ENCODE assay signal across 8 cellular contexts in genomic region chr3:151086484-151087456, GRCh38. TPM values are rescaled to one million over a fixed set of nuclear protein-coding genes. Genes with fewer than 3 reads are reported as not detected.
DNase-seq lines count a peak whose midpoint lies in the region; ATAC-seq, FAIRE-seq and TF ChIP-seq lines count a peak whose summit lies in the region.

No MANE protein-coding gene starts in this region.

- POLR2A ChIA-PET in H1 (lab: Charles Lee; ENCODE audit: partially characterized antibody), result interaction anchor here (0.6 to 3.8 kb wide), 14 partner anchors 8 to 373 kb away, joined by 3 to 19 read pairs (median 4); no protein-coding TSS in a partner anchor

- CTCF ChIA-PET in H1 (lab: Charles Lee; ENCODE audit: partially characterized antibody), result interaction anchor here (0.6 to 6.0 kb wide), 23 partner anchors 9 to 606 kb away, joined by 3 to 78 read pairs (median 5); partner anchors contain the start of gene SIAH2

- TF ChIP-seq POLR2A in H1 (IDR thresholded peaks at IDR 0.05; ENCODE audit: control extremely low read depth in 1 of 2, low read depth in 2 of 2, low read length in 2 of 2), result peak in 1 of 2 experiments; percentile 62; a peak in 2 of 3 replicates

- H3K4me3 ChIP-seq in H1 (ENCODE audit: extremely low read depth in 1 of 4, insufficient read depth in 2 of 4, low read depth in 3 of 4, low read length in 4 of 4) (peak overlapping the region; percentile 55 to 76 (median 72)), mesenchymal stem cell (ENCODE audit: insufficient read depth in 1 of 2, low read depth in 1 of 2, low read length in 2 of 2) (peak overlapping the region; percentile 77 to 78)

- H4K20me1 ChIP-seq in H1 (replicated peaks in 1 of 2; ENCODE audit: control insufficient read depth in 1 of 2, insufficient read depth in 2 of 2, low read length in 2 of 2), result peaks cover 0 to 12% of the 10 kb centered on the region in 2 experiments

- H3K18ac ChIP-seq in H1 (ENCODE audit: extremely low read depth, low read length) (peak overlapping the region; percentile 87), mesenchymal stem cell (ENCODE audit: low read depth in 1 of 2, low read length in 2 of 2) (peak overlapping the region in 1 of 2 experiments; percentile 52)

- peak; percentile 39 to 47 (median 41) for TF ChIP-seq CTCF in H1 (IDR thresholded peaks at IDR 0.05; ENCODE audit: control extremely low read depth in 1 of 3, insufficient read depth in 1 of 3, low read depth in 1 of 3, low read length in 3 of 3)

- H3K27me3 ChIP-seq in H1 (replicated peaks in 1 of 4; ENCODE audit: control insufficient read depth in 3 of 4, extremely low read depth in 1 of 4, insufficient read depth in 3 of 4, low read length in 3 of 4) (peaks cover 2 to 7% (median 5%) of the 10 kb centered on the region in 4 experiments; a peak in 6 of 7 replicates), mesenchymal stem cell (ENCODE audit: control insufficient read depth in 1 of 2, insufficient read depth in 1 of 2, low read length in 2 of 2) (peaks cover 19 to 51% of the 10 kb centered on the region in 2 experiments)

- H2BK15ac ChIP-seq in H1 (ENCODE audit: low read length), result no peak overlapping the region
- H2BK15ac ChIP-seq in mesenchymal stem cell (ENCODE audit: low read depth, poor library complexity, severe bottlenecking), result no peak overlapping the region

- no peaks in the 10 kb centered on the region; a peak in 1 of 4 replicates for H3K9me3 ChIP-seq in H1 (ENCODE audit: insufficient read depth in 2 of 2, low read depth in 1 of 2, low read length in 1 of 2)
- no peaks in the 10 kb centered on the region for H3K9me3 ChIP-seq in mesenchymal stem cell (ENCODE audit: control insufficient read depth, low read length)

- H2AFZ ChIP-seq in H1 (ENCODE audit: low read length) (no peak overlapping the region), mesenchymal stem cell (ENCODE audit: low read depth, low read length) (peak overlapping the region; percentile 77)

- H3K23ac ChIP-seq in H1 (ENCODE audit: insufficient read length) (no peak overlapping the region), mesenchymal stem cell (ENCODE audit: low read length in 2 of 2) (no peak overlapping the region)

- H2AK5ac ChIP-seq in H1 (ENCODE audit: low read depth, low read length) (no peak overlapping the region), mesenchymal stem cell (ENCODE audit: low read length, severe bottlenecking) (no peak overlapping the region)

- H2BK5ac ChIP-seq in H1 (ENCODE audit: low read depth, low read length), result 0 out of 2 replicates have a peak overlapping the region, but pooled peaks have one; percentile 39
- H2BK5ac ChIP-seq in mesenchymal stem cell (ENCODE audit: low read depth, low read length, poor library complexity, severe bottlenecking), result peak overlapping the region; percentile 39

- peaks cover 0 to 45% of the 10 kb centered on the region in 2 experiments; a peak in 2 of 4 replicates for H3K79me2 ChIP-seq in H1 (ENCODE audit: control insufficient read depth in 1 of 2, insufficient read depth in 2 of 2, low read length in 2 of 2)

- peak overlapping the region; percentile 18 for H4K5ac ChIP-seq in H1 (ENCODE audit: insufficient read length, low read depth, low read length)

- no peak overlapping the region for H3K14ac ChIP-seq in H1 (ENCODE audit: insufficient read length)
- H3K14ac ChIP-seq in mesenchymal stem cell (ENCODE audit: low read length in 2 of 2), result no peak overlapping the region

- H3K4me2 ChIP-seq in H1 (ENCODE audit: insufficient read depth in 1 of 2, low read depth in 2 of 2, low read length in 2 of 2) (peak overlapping the region; percentile 81 to 83), mesenchymal stem cell (ENCODE audit: low read length, poor library complexity, severe bottlenecking) (peak overlapping the region; percentile 96)

- FAIRE-seq in H1 (lab: Jason Lieb, UNC), result no peak

- H3K79me1 ChIP-seq in H1 (ENCODE audit: low read depth, low read length) (no peaks in the 10 kb centered on the region; the same call in none of the 2 replicates), mesenchymal stem cell (replicated peaks; ENCODE audit: low read length, poor library complexity, severe bottlenecking) (peaks cover 8% of the 10 kb centered on the region)

- H2BK120ac ChIP-seq in H1 (replicated peaks; ENCODE audit: low read depth, low read length), result no peak overlapping the region
- H2BK120ac ChIP-seq in mesenchymal stem cell (ENCODE audit: low read depth, low read length), result no peak overlapping the region

- H2BK12ac ChIP-seq in H1 (ENCODE audit: low read depth, low read length), result no peak overlapping the region
- no peak overlapping the region for H2BK12ac ChIP-seq in mesenchymal stem cell (ENCODE audit: low read length in 2 of 2)

- no peak for TF ChIP-seq EP300 in H1 (IDR thresholded peaks at IDR 0.05; ENCODE audit: borderline replicate concordance in 1 of 2, low read depth in 2 of 2, low read length in 2 of 2)

- no peak overlapping the region for H3K4ac ChIP-seq in H1 (replicated peaks; ENCODE audit: insufficient read length, low read depth, low read length)
- peak overlapping the region in 1 of 2 experiments; percentile 51 for H3K4ac ChIP-seq in mesenchymal stem cell (ENCODE audit: low read depth in 1 of 2, low read length in 2 of 2)

- no peak overlapping the region for H3K27ac ChIP-seq in H1 (ENCODE audit: low read depth, low read length)
- H3K27ac ChIP-seq in mesenchymal stem cell (ENCODE audit: low read length, poor library complexity, severe bottlenecking), result peak overlapping the region; percentile 5

- H3K56ac ChIP-seq in H1 (replicated peaks; ENCODE audit: insufficient read length, low read depth, low read length), result peak overlapping the region; percentile 27

- H2BK20ac ChIP-seq in H1 (ENCODE audit: low read length), result no peak overlapping the region

- peak; percentile 23 to 46 for TF ChIP-seq RAD21 in H1 (IDR thresholded peaks at IDR 0.05 in 1 of 2, conservative IDR thresholded peaks at IDR 0.05 in 1 of 2; ENCODE audit: low read depth in 2 of 2, low read length in 2 of 2)

- peaks cover 5% of the 10 kb centered on the region for H3K23me2 ChIP-seq in H1 (ENCODE audit: low read depth, low read length)

- ATAC-seq in HG03439 (IDR thresholded peaks at IDR 0.05; ENCODE audit: unreplicated experiment), result peak; percentile 56

- H4K8ac ChIP-seq in H1 (ENCODE audit: extremely low read depth, insufficient read depth, low read length) (peak overlapping the region; percentile 39; the same call in 1 of the 2 replicates), mesenchymal stem cell (ENCODE audit: low read length) (no peak overlapping the region)

- H3K36me3 ChIP-seq in H1 (ENCODE audit: control insufficient read depth in 2 of 4, insufficient read depth in 4 of 4, low read length in 3 of 4) (no peaks in the 10 kb centered on the region; a peak in 1 of 8 replicates), mesenchymal stem cell (ENCODE audit: control insufficient read depth in 1 of 2, insufficient read depth in 2 of 2, low read depth in 1 of 2, low read length in 2 of 2) (peaks cover 0 to 2% of the 10 kb centered on the region in 2 experiments)

- peak overlapping the region; percentile 41 for H4K91ac ChIP-seq in H1 (replicated peaks; ENCODE audit: insufficient read length, low read length)
- H4K91ac ChIP-seq in mesenchymal stem cell (ENCODE audit: low read length), result no peak overlapping the region

- H3K4me1 ChIP-seq in H1 (replicated peaks in 1 of 4; ENCODE audit: control insufficient read depth in 3 of 4, insufficient read depth in 4 of 4, low read length in 3 of 4) (peaks cover 2 to 20% (median 9%) of the 10 kb centered on the region in 4 experiments; a peak in 6 of 7 replicates), mesenchymal stem cell (ENCODE audit: control insufficient read depth, insufficient read depth, low read depth, low read length) (peaks cover 15% of the 10 kb centered on the region)

- DNase-seq in AG20443 (ENCODE audit: low spot score) (peak; percentile 89), GM19238 (ENCODE audit: insufficient read length, low spot score) (peak; percentile 60), NCI-H510A treated with DMSO at 0.1 percent for 48 hours (lab: John Stamatoyannopoulos, UW) (peak; percentile 77), H1 (ENCODE audit: low read depth in 1 of 2, low spot score in 2 of 2) (peak in 1 of 2 experiments; percentile 76), mesenchymal stem cell (peak; percentile 92)
- DNase-seq in activated CD8-positive, alpha-beta memory T cell treated with anti-CD3 and anti-CD28 coated beads for 4 hours (ENCODE audit: low read depth in 2 of 2), result peak; percentile 37 to 42
- peak; percentile 32 for DNase-seq in stimulated activated CD8-positive, alpha-beta memory T cell treated with anti-CD3 and anti-CD28 coated beads, Interleukin-12 subunit alpha, Interleukin-12 subunit beta, amount 100 ng/mL, for 1 hour (ENCODE audit: low read depth)

- peak overlapping the region; percentile 42 to 74 (median 60); a peak in 6 of 7 replicates for H3K9ac ChIP-seq in H1 (replicated peaks in 1 of 4; ENCODE audit: extremely low read depth in 1 of 4, low read depth in 3 of 4, low read length in 3 of 4)
- H3K9ac ChIP-seq in mesenchymal stem cell (ENCODE audit: low read length), result peak overlapping the region; percentile 49

- 1% methylated on average over 46 of the region's 81 CpGs; no CpG with 5 or more reads in 1 of the 2 experiments for WGBS in H1 (ENCODE audit: extremely low coverage in 1 of 2, insufficient coverage in 1 of 2, insufficient read length in 1 of 2, insufficient replicate concordance in 2 of 2, low coverage in 1 of 2, low lambda C conversion rate in 2 of 2, missing lambda C conversion rate in 1 of 2), 2 experiments
- WGBS in mesenchymal stem cell, result under 1% methylated on average over 67 of the region's 81 CpGs

TF ChIP-seq in H1, 55 proteins besides CTCF, POLR2A, EP300 and RAD21 (continues in another document):
- TF ChIP-seq TAF1 (IDR thresholded peaks at IDR 0.05; ENCODE audit: low read depth, low read length) (peak; percentile 53), SIN3A (conservative IDR thresholded peaks at IDR 0.05 in 1 of 2, IDR thresholded peaks at IDR 0.05 in 1 of 2; ENCODE audit: low read depth in 1 of 2, low read length in 2 of 2) (0 out of 4 replicates have a peak, but pooled peaks of 1 of the 2 experiments have one; percentile 58), CBX8 (IDR thresholded peaks at IDR 0.05; ENCODE audit: borderline replicate concordance, low read depth, low read length) (no peak), CHD1 (IDR thresholded peaks at IDR 0.05; ENCODE audit: low read depth, low read length) (peak; percentile 57), JUN (IDR thresholded peaks at IDR 0.05; ENCODE audit: low read depth, low read length) (no peak)

RNA-seq across cellular contexts. Expression of gene MED12L, which starts 1.3 kb away (rescaled TPM):
- 24.0 and 26.2 TPM in 2 replicates for total RNA-seq in H1 (2021; fragmentation: NEBNext Ultra II Directional; extraction: Animal tissue kit (Norgen Biotek cat#: 25700))
- 3.6 and 4.3 TPM in 2 replicates for polyA plus RNA-seq in H1 (2011; rRNA removed)
- 3.0 TPM for polyA plus RNA-seq in H1 (2011; cell fraction: cytosol; rRNA removed)
- polyA plus RNA-seq in H1 (2011; cell fraction: nucleus; rRNA removed), result 10.0 TPM
- polyA plus RNA-seq in H1 (2012, experiment 1 of 2), result 3.0 to 6.3 TPM (median 4.8 TPM) in 4 replicates
- 0.33 TPM for polyA plus RNA-seq in H1 (2012, experiment 2 of 2)
- polyA plus RNA-seq in H1 (2013, experiment 1 of 2), result 4.5 TPM
- 4.4 TPM for polyA plus RNA-seq in H1 (2013, experiment 2 of 2)
- polyA minus RNA-seq in H1 (2011; rRNA and poly(A)+ RNA removed), result 30.1 and 42.0 TPM in 2 replicates
- polyA minus RNA-seq in H1 (2011; cell fraction: cytosol; rRNA and poly(A)+ RNA removed), result 17.8 TPM
- 121 TPM for polyA minus RNA-seq in H1 (2011; cell fraction: nucleus; rRNA and poly(A)+ RNA removed)
- polyA plus RNA-seq in mesenchymal stem cell (2013, experiment 1 of 2), result 0.61 TPM
- 0.34 TPM for polyA plus RNA-seq in mesenchymal stem cell (2013, experiment 2 of 2)
